In the genomic region with DNA sequence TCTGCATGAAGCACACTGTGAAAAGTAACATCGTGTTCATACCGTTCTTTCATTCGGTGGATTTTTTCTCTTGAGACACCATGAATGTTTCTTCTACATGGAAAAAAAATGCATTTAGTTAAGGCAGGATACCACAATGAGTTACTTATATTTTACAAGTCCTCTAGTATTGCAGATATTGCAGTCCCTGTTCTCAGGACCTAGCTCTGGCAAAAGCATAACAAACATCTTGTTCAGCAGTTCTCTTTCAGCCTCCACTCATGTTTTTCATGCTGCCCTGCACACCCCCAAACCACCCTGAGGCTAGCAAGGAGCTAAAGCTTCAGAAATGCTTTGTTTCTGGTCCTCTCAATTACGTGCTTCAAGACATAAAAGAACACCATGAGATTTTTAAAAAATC, we compare ENCODE assay signal across 19 cellular contexts. TPM values are rescaled to one million over a fixed set of nuclear protein-coding genes. Genes with fewer than 3 reads are reported as not detected.
DNase-seq lines count a peak whose midpoint lies in the region; ATAC-seq and TF ChIP-seq lines count a peak whose summit lies in the region.
"Had no signal": no experiment of that assay in that cellular context is flagged by ENCODE, and none has a peak within 500 bp of the region (broad histone marks: within the 10 kb centered on the region; RNA-seq: fewer than 3 reads in every experiment).

No MANE protein-coding gene starts in this region.

- CTCF ChIA-PET in naive thymus-derived CD4-positive, alpha-beta T cell (lab: Charles Lee), result interaction anchor here (0.6 kb wide), 1 partner anchor 247 kb away, joined by 3 read pairs; no protein-coding TSS in a partner anchor

- peak overlapping the region; percentile 84 for H3K27ac Mint-ChIP-seq in neural crest cell (ENCODE audit: unreplicated experiment)
- H3K27ac Mint-ChIP-seq in naive thymus-derived CD4-positive, alpha-beta T cell, result no peak overlapping the region
- H3K27ac Mint-ChIP-seq: CD4-positive, alpha-beta T cell; HFFc6 had no signal

- H3K4me1 ChIP-seq in naive thymus-derived CD4-positive, alpha-beta T cell (ENCODE audit: control insufficient read depth in 2 of 2, insufficient read depth in 2 of 2, low read length in 2 of 2), result no peaks in the 10 kb centered on the region

- peaks cover 3 to 32% (median 6%) of the 10 kb centered on the region in 3 experiments for H3K36me3 ChIP-seq in naive thymus-derived CD4-positive, alpha-beta T cell (ENCODE audit: control insufficient read depth in 2 of 3, insufficient read depth in 3 of 3, low read length in 3 of 3)

- H3K9me3 ChIP-seq in naive thymus-derived CD4-positive, alpha-beta T cell (ENCODE audit: control insufficient read depth in 2 of 3, low read length in 3 of 3), result no peaks in the 10 kb centered on the region

- H3K27me3 Mint-ChIP-seq in neural crest cell (ENCODE audit: low read depth), result no peaks in the 10 kb centered on the region
- H3K27me3 Mint-ChIP-seq in naive thymus-derived CD4-positive, alpha-beta T cell, result no peaks in the 10 kb centered on the region
- H3K27me3 Mint-ChIP-seq: CD4-positive, alpha-beta T cell had no signal

- H3K4me3 Mint-ChIP-seq in neural crest cell, result peak overlapping the region; percentile 9
- no peak overlapping the region for H3K4me3 Mint-ChIP-seq in naive thymus-derived CD4-positive, alpha-beta T cell
- H3K4me3 Mint-ChIP-seq: CD4-positive, alpha-beta T cell; HFFc6 had no signal

- ATAC-seq in SK-N-SH treated with all-trans-retinoic acid at 6 μM for 48 hours, result no peak
- ATAC-seq in naive thymus-derived CD4-positive, alpha-beta T cell, result no peak
- ATAC-seq: HCT116 had no signal

- H3K27me3 ChIP-seq in naive thymus-derived CD4-positive, alpha-beta T cell (ENCODE audit: control insufficient read depth in 2 of 2, insufficient read depth in 2 of 2, low read length in 2 of 2), result no peaks in the 10 kb centered on the region

- DNase-seq in RPMI7951 (ENCODE audit: low read depth), result peak; percentile 3
- DNase-seq in caudate nucleus (lab: John Stamatoyannopoulos, UW), result no peak
- no peak for DNase-seq in neural crest cell (ENCODE audit: low read depth, low spot score)
- peak; percentile 5 for DNase-seq in pons (ENCODE audit: low spot score)
- DNase-seq in T-helper 1 cell, result no peak
- DNase-seq in occipital lobe (lab: John Stamatoyannopoulos, UW), result no peak
- no peak for DNase-seq in naive thymus-derived CD4-positive, alpha-beta T cell
- DNase-seq: ACHN; CD4-positive, alpha-beta T cell; DMS153; DMS79; GDM1; GOT3; H7; HFFc6; IMR-90 had no signal

- no peaks in the 10 kb centered on the region for H3K9me3 Mint-ChIP-seq in neural crest cell
- H3K9me3 Mint-ChIP-seq in naive thymus-derived CD4-positive, alpha-beta T cell, result no peaks in the 10 kb centered on the region
- H3K9me3 Mint-ChIP-seq: CD4-positive, alpha-beta T cell; HFFc6 had no signal

- TF ChIP-seq CTCF in neural crest cell (conservative IDR thresholded peaks at IDR 0.05), result no peak

- intact Hi-C loops in naive thymus-derived CD4-positive, alpha-beta T cell (cut with micrococcal nuclease), result no loop called here

- peak overlapping the region; percentile 18 for H3K27ac ChIP-seq in caudate nucleus (ENCODE audit: low read depth, low read length)
- no peak overlapping the region for H3K27ac ChIP-seq in naive thymus-derived CD4-positive, alpha-beta T cell (ENCODE audit: low read depth, low read length)
- H3K27ac ChIP-seq: C4-2B had no signal

- peaks cover 4% of the 10 kb centered on the region for H3K36me3 Mint-ChIP-seq in neural crest cell (ENCODE audit: low read depth)
- peaks cover 3 to 42% (median 34%) of the 10 kb centered on the region in 5 donors for H3K36me3 Mint-ChIP-seq in naive thymus-derived CD4-positive, alpha-beta T cell

- H3K4me3 ChIP-seq in naive thymus-derived CD4-positive, alpha-beta T cell (ENCODE audit: low read length), result no peak overlapping the region

- POLR2A ChIA-PET in naive thymus-derived CD4-positive, alpha-beta T cell (lab: Charles Lee), result no interaction called here

- peaks cover 30% of the 10 kb centered on the region for H3K4me1 Mint-ChIP-seq in neural crest cell
- H3K4me1 Mint-ChIP-seq in naive thymus-derived CD4-positive, alpha-beta T cell, result peaks cover under 1 to 7% (median 2%) of the 10 kb centered on the region in 7 donors

TF ChIP-seq in SK-N-SH treated with all-trans-retinoic acid at 6 μM for 48 hours, 23 proteins besides CTCF, POLR2A, EP300 and RAD21:
- TF ChIP-seq TCF4 (CRISPR knock-in tag; IDR thresholded peaks at IDR 0.05; ENCODE audit: borderline replicate concordance) (no peak), CSDC2 (CRISPR knock-in tag; IDR thresholded peaks at IDR 0.05) (no peak), OSR1 (CRISPR knock-in tag; IDR thresholded peaks at IDR 0.05) (no peak), ZNF8 (CRISPR knock-in tag; IDR thresholded peaks at IDR 0.05) (no peak), BACH2 (CRISPR knock-in tag; IDR thresholded peaks at IDR 0.05; ENCODE audit: borderline replicate concordance) (no peak), PPARA (CRISPR knock-in tag; IDR thresholded peaks at IDR 0.05; ENCODE audit: borderline replicate concordance) (no peak), ZC3H10 (CRISPR knock-in tag; IDR thresholded peaks at IDR 0.05) (no peak)
- TF ChIP-seq, protein P1, sequence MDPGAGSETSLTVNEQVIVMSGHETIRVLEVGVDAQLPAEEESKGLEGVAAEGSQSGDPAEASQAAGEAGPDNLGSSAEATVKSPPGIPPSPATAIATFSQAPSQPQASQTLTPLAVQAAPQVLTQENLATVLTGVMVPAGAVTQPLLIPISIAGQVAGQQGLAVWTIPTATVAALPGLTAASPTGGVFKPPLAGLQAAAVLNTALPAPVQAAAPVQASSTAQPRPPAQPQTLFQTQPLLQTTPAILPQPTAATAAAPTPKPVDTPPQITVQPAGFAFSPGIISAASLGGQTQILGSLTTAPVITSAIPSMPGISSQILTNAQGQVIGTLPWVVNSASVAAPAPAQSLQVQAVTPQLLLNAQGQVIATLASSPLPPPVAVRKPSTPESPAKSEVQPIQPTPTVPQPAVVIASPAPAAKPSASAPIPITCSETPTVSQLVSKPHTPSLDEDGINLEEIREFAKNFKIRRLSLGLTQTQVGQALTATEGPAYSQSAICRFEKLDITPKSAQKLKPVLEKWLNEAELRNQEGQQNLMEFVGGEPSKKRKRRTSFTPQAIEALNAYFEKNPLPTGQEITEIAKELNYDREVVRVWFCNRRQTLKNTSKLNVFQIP (CRISPR knock-in tag; IDR thresholded peaks at IDR 0.05; ENCODE audit: borderline replicate concordance, low read depth), result no peak

RNA-seq across cellular contexts. Expression of a gene that starts 24.8 kb away (rescaled TPM):
- total RNA-seq in RPMI7951 (2014; rRNA removed; shearing (Covaris generic)), result 3.0 and 3.9 TPM in 2 replicates
- total RNA-seq in neural crest cell (1.6 and 2.0 TPM in 2 replicates), occipital lobe (20.0 TPM)
- total RNA-seq in naive thymus-derived CD4-positive, alpha-beta T cell, result 10 to 100 TPM; 30.4 to 58.0 (median 47.1) TPM
- 10 to 100 TPM; 48.3 to 68.8 TPM for polyA plus RNA-seq in naive thymus-derived CD4-positive, alpha-beta T cell

Comparison
In these comparisons a context has a peak if more than half of its experiments do, and no peak if none do; other contexts are left out.
1. DNase-seq: peak in RPMI7951 (single experiment) and pons (single experiment); none in caudate nucleus (0 of 61), neural crest cell (single experiment), T-helper 1 cell (0 of 5), occipital lobe (single experiment) and naive thymus-derived CD4-positive, alpha-beta T cell (0 of 9).